ENCODE assay signal across 8 cellular contexts in the genomic region with DNA sequence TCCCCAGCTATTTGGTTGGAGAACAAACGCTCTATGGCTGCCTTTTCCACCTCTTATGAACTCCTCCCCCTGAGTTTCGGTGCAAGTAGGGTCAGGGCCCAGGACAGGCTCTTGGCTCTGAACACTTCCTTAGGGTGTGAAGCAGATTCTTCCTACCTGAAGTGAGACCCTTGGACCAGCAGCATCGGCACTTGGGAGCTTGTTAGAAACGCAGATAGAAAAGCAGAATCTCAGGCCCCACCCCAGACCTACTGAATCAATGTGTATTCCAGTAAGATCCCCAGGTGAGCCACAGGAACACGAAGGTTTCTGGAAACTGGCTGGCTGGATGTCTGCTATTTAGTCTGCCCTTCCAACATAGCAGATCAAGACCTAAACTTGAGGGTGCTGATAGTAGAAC. TPM values are rescaled to one million over a fixed set of nuclear protein-coding genes. Genes with fewer than 3 reads are reported as not detected.
"Had no signal": no experiment of that assay in that cellular context is flagged by ENCODE, and none has a peak within 500 bp of the region (broad histone marks: within the 10 kb centered on the region; RNA-seq: fewer than 3 reads in every experiment).

No MANE protein-coding gene starts in this region.

- H3K27me3 Mint-ChIP-seq: IgD-negative memory B cell had no signal

- H3K27ac Mint-ChIP-seq: GM23338, H9, IgD-negative memory B cell had no signal

- H3K4me3 Mint-ChIP-seq: GM23338, H9, IgD-negative memory B cell had no signal

- H2AFZ ChIP-seq: GM23338 had no signal

- ATAC-seq: GM23338 had no signal

- H3K9me3 Mint-ChIP-seq: GM23338, H9, IgD-negative memory B cell had no signal

- FAIRE-seq: H1, H54, HTR-8/SVneo had no signal

- H3K4me3 ChIP-seq: GM23338 had no signal

- H3K4me2 ChIP-seq: GM23338 had no signal

- DNase-seq: H9, HCEC 1CT had no signal

RNA-seq across cellular contexts. Expression of a gene that starts 3.2 kb away (rescaled TPM):
- total RNA-seq: HT-29 had no signal
